Comparison of ENCODE assay signal across 20 cellular contexts in genomic region chr14:102665665-102666064, GRCh38.
"Had no signal": no experiment of that assay in that cellular context is flagged by ENCODE, and none has a peak within 500 bp of the region (broad histone marks: within the 10 kb centered on the region; RNA-seq: fewer than 3 reads in every experiment).

No MANE protein-coding gene starts in this region.

- H3K4me1 ChIP-seq: right atrium auricular region, tibial artery, uterus had no signal

- H3K4me1 Mint-ChIP-seq: activated naive CD8-positive, alpha-beta T cell treated with anti-CD3 and anti-CD28 coated beads, Interleukin-2, amount 10 ng/mL, durations not matched to agents 7 days and 5 days had no signal

- H3K4me2 ChIP-seq: neural progenitor cell had no signal

- H3K27me3 ChIP-seq: neural progenitor cell, right atrium auricular region, tibial artery, uterus had no signal

- ATAC-seq: activated T-cell treated with anti-CD3 and anti-CD28 coated beads, Interleukin-2, amount 50 U/mL, for 4 hours; naive thymus-derived CD4-positive, alpha-beta T cell had no signal

- H3K27me3 Mint-ChIP-seq: activated naive CD8-positive, alpha-beta T cell treated with anti-CD3 and anti-CD28 coated beads, Interleukin-2, amount 10 ng/mL, durations not matched to agents 7 days and 5 days; naive thymus-derived CD4-positive, alpha-beta T cell had no signal

- H3K9me3 Mint-ChIP-seq: activated naive CD8-positive, alpha-beta T cell treated with anti-CD3 and anti-CD28 coated beads, Interleukin-2, amount 10 ng/mL, durations not matched to agents 7 days and 5 days; activated T-cell treated with anti-CD3 and anti-CD28 coated beads, Interleukin-2, amount 50 U/mL, for 4 hours; naive thymus-derived CD4-positive, alpha-beta T cell; neural progenitor cell had no signal

- H2AFZ ChIP-seq: neural progenitor cell had no signal

- H3K9ac ChIP-seq: neural progenitor cell had no signal

- H3K27ac Mint-ChIP-seq: activated naive CD8-positive, alpha-beta T cell treated with anti-CD3 and anti-CD28 coated beads, Interleukin-2, amount 10 ng/mL, durations not matched to agents 7 days and 5 days; neural progenitor cell had no signal

- H3K27ac ChIP-seq: coronary artery, lower lobe of right lung, neural progenitor cell, prostate gland, right atrium auricular region, tibial artery, uterus, WERI-Rb-1 had no signal

- H3K4me3 ChIP-seq: coronary artery, lower lobe of right lung, neural progenitor cell, prostate gland, right atrium auricular region, tibial artery, uterus had no signal

- H3K4me3 Mint-ChIP-seq: activated naive CD8-positive, alpha-beta T cell treated with anti-CD3 and anti-CD28 coated beads, Interleukin-2, amount 10 ng/mL, durations not matched to agents 7 days and 5 days; activated T-cell treated with anti-CD3 and anti-CD28 coated beads, Interleukin-2, amount 50 U/mL, for 4 hours; naive thymus-derived CD4-positive, alpha-beta T cell; neural progenitor cell had no signal

- DNase-seq: activated CD4-positive, alpha-beta T cell treated with anti-CD3 and anti-CD28 coated beads for 1 hour; activated CD8-positive, alpha-beta memory T cell treated with anti-CD3 and anti-CD28 coated beads, Interleukin-2, amount 50 U/mL, for 4 hours; activated naive CD4-positive, alpha-beta T cell treated with Interleukin-2 at 50 U/mL for 16 hours; activated naive CD8-positive, alpha-beta T cell treated with anti-CD3 and anti-CD28 coated beads, Interleukin-2, amount 10 ng/mL, durations not matched to agents 7 days and 5 days; activated T-cell treated with anti-CD3 and anti-CD28 coated beads, Interleukin-2, amount 50 U/mL, for 4 hours; amygdala; cerebellar nuclear complex; foreskin fibroblast; kidney; lower lobe of right lung; naive thymus-derived CD4-positive, alpha-beta T cell; stimulated activated CD4-positive, alpha-beta T cell treated with anti-CD3 and anti-CD28 coated beads, Interleukin-4, amount 100 ng/mL, for 24 hours; stimulated activated naive CD4-positive, alpha-beta T cell treated with Interleukin-2 at 50 U/mL for 16 hours; tibial artery; uterus; WERI-Rb-1 had no signal

- H3K9me3 ChIP-seq: lower lobe of right lung, prostate gland, right atrium auricular region, tibial artery, uterus had no signal

- H3K36me3 ChIP-seq: lower lobe of right lung, neural progenitor cell, prostate gland, right atrium auricular region, tibial artery, uterus, WERI-Rb-1 had no signal
